Comparison of ENCODE assay signal across 11 cellular contexts in the genomic region with DNA sequence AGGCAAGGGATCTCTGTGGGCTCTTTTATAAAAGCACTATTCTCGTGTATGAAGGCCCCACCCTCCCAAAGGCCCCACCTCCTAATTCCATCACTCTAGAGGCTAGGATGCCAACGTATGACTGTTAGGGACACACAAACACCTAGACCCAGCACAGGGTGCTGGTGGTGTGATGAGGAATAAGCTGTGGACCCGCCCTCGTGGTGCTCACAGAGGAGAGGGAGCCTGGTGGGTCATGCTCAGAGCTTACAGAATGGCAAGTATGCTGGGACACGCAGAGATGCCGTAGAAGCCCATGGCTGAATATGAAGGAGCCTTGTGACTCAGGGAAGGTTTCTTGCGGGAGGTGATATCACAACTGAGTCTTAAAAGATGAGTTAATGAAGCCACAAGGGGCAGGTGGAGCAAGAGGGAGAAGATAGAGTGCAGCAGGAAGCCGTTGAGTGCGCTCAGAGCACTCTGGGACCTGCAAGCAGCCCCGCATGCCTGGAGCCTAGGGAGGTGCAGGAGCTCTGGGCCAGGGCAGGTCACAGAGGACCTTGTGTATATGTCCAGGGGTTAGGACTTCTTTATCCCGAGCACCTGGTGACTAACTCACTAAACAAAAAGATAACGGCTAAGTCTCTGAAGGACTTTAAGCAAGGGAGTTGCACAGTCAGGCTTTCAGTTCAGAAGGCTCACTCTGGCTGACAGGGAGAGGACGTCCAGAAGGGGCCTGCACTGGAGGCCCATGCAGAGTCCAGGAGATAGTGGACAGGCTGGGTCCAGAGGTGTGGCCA.
"Had no signal": no experiment of that assay in that cellular context is flagged by ENCODE, and none has a peak within 500 bp of the region (broad histone marks: within the 10 kb centered on the region; RNA-seq: fewer than 3 reads in every experiment).

No MANE protein-coding gene starts in this region.

- H3K9me3 Mint-ChIP-seq: activated naive CD4-positive, alpha-beta T cell treated with anti-CD3 and anti-CD28 coated beads, Interleukin-2, amount 50 U/mL, for 24 hours had no signal

- H3K4me3 ChIP-seq: lung, pancreas, tibial artery had no signal

- H3K4me1 ChIP-seq: foreskin keratinocyte, pancreas, tibial artery had no signal

- H3K4me3 Mint-ChIP-seq: activated naive CD4-positive, alpha-beta T cell treated with anti-CD3 and anti-CD28 coated beads, Interleukin-2, amount 50 U/mL, for 24 hours; stimulated activated naive B cell treated with anti-CD40 and anti-IgM and Interleukin-4, amounts not matched to agents 10 μg/mL and 1 μg/mL and 100 μg/mL, for 72 hours had no signal

- H3K27ac ChIP-seq: epithelial cell of prostate, foreskin keratinocyte, pancreas, tibial artery had no signal

- H3K4me1 Mint-ChIP-seq: activated naive CD4-positive, alpha-beta T cell treated with anti-CD3 and anti-CD28 coated beads, Interleukin-2, amount 50 U/mL, for 24 hours; stimulated activated naive B cell treated with anti-CD40 and anti-IgM and Interleukin-4, amounts not matched to agents 10 μg/mL and 1 μg/mL and 100 μg/mL, for 72 hours had no signal

- H3K36me3 ChIP-seq: pancreas, tibial artery had no signal

- ATAC-seq: foreskin keratinocyte; left lobe of liver; pancreas; stimulated activated naive B cell treated with anti-CD40 and anti-IgM and Interleukin-4, amounts not matched to agents 10 μg/mL and 1 μg/mL and 100 μg/mL, for 72 hours had no signal

- H3K27ac Mint-ChIP-seq: activated naive CD4-positive, alpha-beta T cell treated with anti-CD3 and anti-CD28 coated beads, Interleukin-2, amount 50 U/mL, for 24 hours; stimulated activated naive B cell treated with anti-CD40 and anti-IgM and Interleukin-4, amounts not matched to agents 10 μg/mL and 1 μg/mL and 100 μg/mL, for 72 hours had no signal

- H3K36me3 Mint-ChIP-seq: activated naive CD4-positive, alpha-beta T cell treated with anti-CD3 and anti-CD28 coated beads, Interleukin-2, amount 50 U/mL, for 24 hours; stimulated activated naive B cell treated with anti-CD40 and anti-IgM and Interleukin-4, amounts not matched to agents 10 μg/mL and 1 μg/mL and 100 μg/mL, for 72 hours had no signal

- DNase-seq: activated CD4-positive, alpha-beta T cell treated with anti-CD3 and anti-CD28 coated beads, Interleukin-2, amount 50 U/mL, for 48 hours; activated gamma-delta T cell; foreskin keratinocyte; glutamatergic neuron; pancreas; stimulated activated naive B cell treated with anti-CD40 and anti-IgM and Interleukin-4, amounts not matched to agents 10 μg/mL and 1 μg/mL and 100 μg/mL, for 72 hours; tibial artery had no signal

- H3K9me3 ChIP-seq: pancreas, tibial artery had no signal

- H3K27me3 ChIP-seq: pancreas had no signal
